ENCODE assay signal across 23 cellular contexts in genomic region chr3:121418182-121418581, GRCh38.
"Had no signal": no experiment of that assay in that cellular context is flagged by ENCODE, and none has a peak within 500 bp of the region (broad histone marks: within the 10 kb centered on the region; RNA-seq: fewer than 3 reads in every experiment).

No MANE protein-coding gene starts in this region.

- H3K4me1 ChIP-seq: SJSA1 had no signal

- FAIRE-seq: RCC 7860 had no signal

- DNase-seq: Karpas-422, KG1, MG63, NCI-H1092, NCI-H1436, NCI-H187, NCI-H2029, NCI-H2081 treated with DMSO at 0.1 percent for 48 hours, NCI-H2171, NCI-H226, NCI-H446, NCI-H510A, NCI-H524 treated with DMSO at 0.1 percent for 48 hours, NCI-H69, NCI-H774, Right ventricle myocardium superior, RPMI8226, SIG-M5, SW 1271, T-cell had no signal

- H3K36me3 ChIP-seq: MG63, SJSA1 had no signal

- ATAC-seq: T-cell had no signal

- H3K9me3 ChIP-seq: MG63, SJSA1 had no signal

- H3K27me3 ChIP-seq: MG63, SJSA1 had no signal

- H3K27ac ChIP-seq: SJSA1, SK-N-MC had no signal

- H3K4me3 ChIP-seq: MG63, SJSA1, SK-N-MC had no signal
